In the genomic region with DNA sequence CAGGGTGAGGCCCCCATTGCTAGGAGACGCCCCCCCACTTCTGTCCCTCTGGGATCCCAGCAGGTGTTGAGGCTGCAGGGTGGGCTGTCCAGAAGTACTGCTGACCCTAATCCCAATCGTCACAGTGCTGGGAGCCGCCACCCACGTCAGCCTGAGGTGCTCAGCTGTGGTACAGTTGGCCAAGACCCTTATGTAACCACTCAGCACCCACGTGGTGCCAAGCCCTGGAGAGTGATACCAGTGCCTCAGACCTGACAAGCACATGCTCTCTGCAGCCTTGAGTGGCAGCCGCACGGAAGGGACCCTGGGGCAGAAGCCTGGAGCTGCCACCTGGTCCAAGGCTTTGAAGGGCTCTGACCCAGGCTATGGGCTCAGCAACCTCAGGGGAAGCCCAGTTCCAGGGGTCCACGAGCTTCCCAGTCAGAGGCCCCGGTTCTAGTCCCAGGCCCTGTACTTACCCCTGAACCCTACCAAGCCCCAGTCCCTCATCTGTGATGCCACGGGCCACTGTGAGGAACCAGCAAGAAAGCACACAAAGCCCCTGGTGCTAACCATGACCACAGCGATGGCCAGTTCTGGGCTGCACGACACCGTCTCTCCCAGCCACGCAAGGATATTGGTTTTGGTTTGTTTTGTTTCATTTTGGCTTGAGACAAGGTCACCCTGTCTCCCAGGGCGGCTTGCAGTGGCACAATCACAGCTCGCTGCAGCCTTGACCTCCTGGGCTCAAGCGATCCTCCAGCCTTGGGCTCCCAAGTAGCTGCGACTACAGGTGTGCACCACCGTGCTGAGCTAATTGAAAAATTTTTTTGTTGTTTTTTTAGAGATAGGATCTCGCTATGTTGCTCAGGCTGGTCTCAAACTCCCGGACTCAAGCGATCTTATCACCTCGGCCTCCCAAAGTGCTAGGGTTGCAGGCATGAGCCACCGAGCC, we compare ENCODE assay signal across 23 cellular contexts. TPM values are rescaled to one million over a fixed set of nuclear protein-coding genes. Genes with fewer than 3 reads are reported as not detected.
DNase-seq lines count a peak whose midpoint lies in the region; ATAC-seq, FAIRE-seq and TF ChIP-seq lines count a peak whose summit lies in the region.
"Had no signal": no experiment of that assay in that cellular context is flagged by ENCODE, and none has a peak within 500 bp of the region (broad histone marks: within the 10 kb centered on the region; RNA-seq: fewer than 3 reads in every experiment).

No MANE protein-coding gene starts in this region.

- no peaks in the 10 kb centered on the region for H3K27me3 ChIP-seq in CD8-positive, alpha-beta T cell (ENCODE audit: insufficient read depth, low read length)
- H3K27me3 ChIP-seq in neuronal stem cell (ENCODE audit: control insufficient read depth in 3 of 3, insufficient read depth in 3 of 3, low read depth in 1 of 3, low read length in 3 of 3) = no peaks in the 10 kb centered on the region
- H3K27me3 ChIP-seq: hepatocyte, upper lobe of left lung had no signal

- no CpG with 5 or more reads among the region's 24 CpGs for WGBS in neuronal stem cell (ENCODE audit: extremely low coverage in 2 of 2, insufficient read length in 2 of 2, insufficient replicate concordance in 1 of 2), 2 donors

- no peak overlapping the region for H2AFZ ChIP-seq in neuronal stem cell (ENCODE audit: low read length)
- H2AFZ ChIP-seq: hepatocyte, parathyroid adenoma had no signal

- H3K27ac ChIP-seq in CD8-positive, alpha-beta T cell (ENCODE audit: low read depth, low read length) = no peak overlapping the region
- no peak overlapping the region for H3K27ac ChIP-seq in neuronal stem cell (replicated peaks; ENCODE audit: low read length)
- H3K27ac ChIP-seq: C4-2B, hepatocyte, parathyroid adenoma, upper lobe of left lung had no signal

- CTCF ChIA-PET in CD8-positive, alpha-beta T cell (lab: Charles Lee) = interaction anchor here (1.7 kb wide), 1 partner anchor 28 kb away, joined by 5 read pairs; no protein-coding TSS in a partner anchor

- intact Hi-C loops in CD8-positive, alpha-beta T cell (cut with DNase I, micrococcal nuclease) = no loop called here

- peak overlapping the region; percentile 8 for H3K18ac ChIP-seq in neuronal stem cell (ENCODE audit: low read length)

- H3K79me1 ChIP-seq in neuronal stem cell (ENCODE audit: low read depth, low read length) = peaks cover 1% of the 10 kb centered on the region

- POLR2A ChIA-PET in CD8-positive, alpha-beta T cell (lab: Charles Lee) = interaction anchor here (0.6 to 2.9 kb wide), 4 partner anchors 10 to 564 kb away, joined by 3 to 16 read pairs (median 4); no protein-coding TSS in a partner anchor

- H3K27ac Mint-ChIP-seq in CD8-positive, alpha-beta T cell = peak overlapping the region; percentile 86
- peak overlapping the region; percentile 59 to 93 for H3K27ac Mint-ChIP-seq in effector memory CD8-positive, alpha-beta T cell
- H3K27ac Mint-ChIP-seq: activated CD4-positive, alpha-beta T cell treated with anti-CD3 and anti-CD28 coated beads for 36 hours; activated naive CD8-positive, alpha-beta T cell; stimulated activated memory B cell treated with anti-CD40 and anti-IgM and Interleukin-4, amounts not matched to agents 10 μg/mL and 1 μg/mL and 100 μg/mL, for 72 hours had no signal

- H3K4me1 Mint-ChIP-seq in CD8-positive, alpha-beta T cell (ENCODE audit: low read depth) = peaks cover 40% of the 10 kb centered on the region
- H3K4me1 Mint-ChIP-seq in effector memory CD8-positive, alpha-beta T cell (ENCODE audit: low read depth in 2 of 2) = peaks cover 9 to 15% of the 10 kb centered on the region in 2 donors

- no peak for ATAC-seq in CD8-positive, alpha-beta T cell
- ATAC-seq in effector memory CD8-positive, alpha-beta T cell (replicated peaks) = no peak
- ATAC-seq: activated CD4-positive, alpha-beta T cell treated with anti-CD3 and anti-CD28 coated beads for 36 hours had no signal

- H3K36me3 Mint-ChIP-seq in CD8-positive, alpha-beta T cell = peaks cover 10% of the 10 kb centered on the region
- peaks cover 18% of the 10 kb centered on the region for H3K36me3 Mint-ChIP-seq in effector memory CD8-positive, alpha-beta T cell (ENCODE audit: insufficient read depth)
- H3K36me3 Mint-ChIP-seq: activated naive CD8-positive, alpha-beta T cell; stimulated activated memory B cell treated with anti-CD40 and anti-IgM and Interleukin-4, amounts not matched to agents 10 μg/mL and 1 μg/mL and 100 μg/mL, for 72 hours had no signal

- no peak overlapping the region for H2BK15ac ChIP-seq in neuronal stem cell (ENCODE audit: low read length)

- H3K14ac ChIP-seq in neuronal stem cell (ENCODE audit: low read length) = peak overlapping the region; percentile 3

- no peak overlapping the region for H3K4me3 Mint-ChIP-seq in CD8-positive, alpha-beta T cell
- no peak overlapping the region for H3K4me3 Mint-ChIP-seq in effector memory CD8-positive, alpha-beta T cell
- H3K4me3 Mint-ChIP-seq: activated CD4-positive, alpha-beta T cell treated with anti-CD3 and anti-CD28 coated beads for 36 hours; activated naive CD8-positive, alpha-beta T cell; stimulated activated memory B cell treated with anti-CD40 and anti-IgM and Interleukin-4, amounts not matched to agents 10 μg/mL and 1 μg/mL and 100 μg/mL, for 72 hours had no signal

- H3K4me1 ChIP-seq in CD8-positive, alpha-beta T cell (ENCODE audit: insufficient read depth, low read length) = peaks cover 30% of the 10 kb centered on the region
- peaks cover 2 to 22% of the 10 kb centered on the region in 2 donors for H3K4me1 ChIP-seq in neuronal stem cell (ENCODE audit: control insufficient read depth in 2 of 2, insufficient read depth in 1 of 2, low read depth in 1 of 2, low read length in 2 of 2)
- H3K4me1 ChIP-seq: parathyroid adenoma had no signal

- H2BK120ac ChIP-seq in neuronal stem cell (ENCODE audit: low read depth, low read length) = no peak overlapping the region

- no peak overlapping the region for H2BK12ac ChIP-seq in neuronal stem cell (ENCODE audit: low read length)

- no peak overlapping the region for H3K4me2 ChIP-seq in neuronal stem cell (ENCODE audit: insufficient read depth, low read length, poor library complexity, severe bottlenecking)
- H3K4me2 ChIP-seq: hepatocyte, smooth muscle cell had no signal

- no peak overlapping the region for H3K23ac ChIP-seq in neuronal stem cell (ENCODE audit: low read depth, low read length, poor library complexity)

- H3K4ac ChIP-seq in neuronal stem cell (ENCODE audit: low read length) = no peak overlapping the region

- peak overlapping the region; percentile 60 for H2AK5ac ChIP-seq in neuronal stem cell (ENCODE audit: low read depth, low read length)

- H3K4me3 ChIP-seq in CD8-positive, alpha-beta T cell (ENCODE audit: low read depth, low read length) = no peak overlapping the region
- H3K4me3 ChIP-seq in neuronal stem cell (ENCODE audit: low read length in 2 of 2) = no peak overlapping the region
- H3K4me3 ChIP-seq: hepatocyte, smooth muscle cell, upper lobe of left lung had no signal

- H3K36me3 ChIP-seq in CD8-positive, alpha-beta T cell (ENCODE audit: insufficient read depth, low read length) = no peaks in the 10 kb centered on the region
- no peaks in the 10 kb centered on the region for H3K36me3 ChIP-seq in neuronal stem cell (replicated peaks in 1 of 2; ENCODE audit: control insufficient read depth in 2 of 2, insufficient read depth in 2 of 2, low read length in 2 of 2)
- H3K36me3 ChIP-seq: upper lobe of left lung had no signal

- FAIRE-seq in GM19239 (lab: Jason Lieb, UNC) = no peak

- DNase-seq in CD8-positive, alpha-beta T cell = no peak
- DNase-seq in NCI-H2029 (lab: John Stamatoyannopoulos, UW) = peak; percentile 59
- DNase-seq in effector memory CD8-positive, alpha-beta T cell = no peak
- no peak for DNase-seq in neuronal stem cell (ENCODE audit: low spot score)
- no peak for DNase-seq in DMS153 (lab: John Stamatoyannopoulos, UW)
- no peak for DNase-seq in islet precursor cell
- DNase-seq in GM19239 (ENCODE audit: insufficient read length, low spot score) = no peak
- DNase-seq in NCI-H774 (lab: John Stamatoyannopoulos, UW) = no peak
- DNase-seq: activated CD4-positive, alpha-beta T cell treated with anti-CD3 and anti-CD28 coated beads for 36 hours; activated T-cell treated with anti-CD3 and anti-CD28 coated beads for 4 hours; DND-41; KBM-7; NCI-H446 treated with DMSO at 0.1 percent for 48 hours; T1000 had no signal

- H2BK5ac ChIP-seq in neuronal stem cell (ENCODE audit: low read length) = no peak overlapping the region

- H4K8ac ChIP-seq in neuronal stem cell (ENCODE audit: low read depth, low read length) = no peak overlapping the region

- H4K91ac ChIP-seq in neuronal stem cell (ENCODE audit: low read depth, low read length, poor library complexity) = no peak overlapping the region

- no peak overlapping the region for H3K9ac ChIP-seq in neuronal stem cell (ENCODE audit: low read depth, low read length, poor library complexity)
- H3K9ac ChIP-seq: parathyroid adenoma had no signal

- H3K27me3 Mint-ChIP-seq in CD8-positive, alpha-beta T cell (ENCODE audit: low read depth) = no peaks in the 10 kb centered on the region
- H3K27me3 Mint-ChIP-seq in effector memory CD8-positive, alpha-beta T cell = peaks cover 0 to under 1% of the 10 kb centered on the region in 2 donors
- H3K27me3 Mint-ChIP-seq: activated CD4-positive, alpha-beta T cell treated with anti-CD3 and anti-CD28 coated beads for 36 hours; activated naive CD8-positive, alpha-beta T cell had no signal

- no peaks in the 10 kb centered on the region for H3K9me3 ChIP-seq in CD8-positive, alpha-beta T cell (ENCODE audit: low read length)
- no peaks in the 10 kb centered on the region for H3K9me3 ChIP-seq in neuronal stem cell (replicated peaks in 1 of 2; ENCODE audit: control insufficient read depth in 2 of 2, insufficient read depth in 1 of 2, low read depth in 1 of 2, low read length in 2 of 2)
- H3K9me3 ChIP-seq: upper lobe of left lung had no signal

- no peaks in the 10 kb centered on the region for H3K9me3 Mint-ChIP-seq in CD8-positive, alpha-beta T cell
- H3K9me3 Mint-ChIP-seq in effector memory CD8-positive, alpha-beta T cell = no peaks in the 10 kb centered on the region
- H3K9me3 Mint-ChIP-seq: stimulated activated memory B cell treated with anti-CD40 and anti-IgM and Interleukin-4, amounts not matched to agents 10 μg/mL and 1 μg/mL and 100 μg/mL, for 72 hours had no signal

- no peak for TF ChIP-seq CTCF in CD8-positive, alpha-beta T cell (IDR thresholded peaks at IDR 0.05)

RNA-seq across cellular contexts. Expression of a gene that starts 50.7 kb away (rescaled TPM):
- under 1 TPM; 0.39 to 0.46 TPM for total RNA-seq in CD8-positive, alpha-beta T cell
- polyA plus RNA-seq in neuronal stem cell (2013, experiment 1 of 2) = not detected
- not detected for polyA plus RNA-seq in neuronal stem cell (2013, experiment 2 of 2)
- total RNA-seq: activated CD4-positive, alpha-beta T cell treated with anti-CD3 and anti-CD28 coated beads for 36 hours; hepatocyte; OCI-LY7; SK-MEL-5; smooth muscle cell had no signal

RNA-seq across cellular contexts. Expression of a gene that starts 51.2 kb away (rescaled TPM):
- 10 to 100 TPM; 10.2 to 11.4 TPM for total RNA-seq in CD8-positive, alpha-beta T cell
- 3.8 TPM for polyA plus RNA-seq in neuronal stem cell (2013, experiment 1 of 2)
- polyA plus RNA-seq in neuronal stem cell (2013, experiment 2 of 2) = 3.7 TPM
